18 cellular contexts compared by ENCODE assay signal in the genomic region with DNA sequence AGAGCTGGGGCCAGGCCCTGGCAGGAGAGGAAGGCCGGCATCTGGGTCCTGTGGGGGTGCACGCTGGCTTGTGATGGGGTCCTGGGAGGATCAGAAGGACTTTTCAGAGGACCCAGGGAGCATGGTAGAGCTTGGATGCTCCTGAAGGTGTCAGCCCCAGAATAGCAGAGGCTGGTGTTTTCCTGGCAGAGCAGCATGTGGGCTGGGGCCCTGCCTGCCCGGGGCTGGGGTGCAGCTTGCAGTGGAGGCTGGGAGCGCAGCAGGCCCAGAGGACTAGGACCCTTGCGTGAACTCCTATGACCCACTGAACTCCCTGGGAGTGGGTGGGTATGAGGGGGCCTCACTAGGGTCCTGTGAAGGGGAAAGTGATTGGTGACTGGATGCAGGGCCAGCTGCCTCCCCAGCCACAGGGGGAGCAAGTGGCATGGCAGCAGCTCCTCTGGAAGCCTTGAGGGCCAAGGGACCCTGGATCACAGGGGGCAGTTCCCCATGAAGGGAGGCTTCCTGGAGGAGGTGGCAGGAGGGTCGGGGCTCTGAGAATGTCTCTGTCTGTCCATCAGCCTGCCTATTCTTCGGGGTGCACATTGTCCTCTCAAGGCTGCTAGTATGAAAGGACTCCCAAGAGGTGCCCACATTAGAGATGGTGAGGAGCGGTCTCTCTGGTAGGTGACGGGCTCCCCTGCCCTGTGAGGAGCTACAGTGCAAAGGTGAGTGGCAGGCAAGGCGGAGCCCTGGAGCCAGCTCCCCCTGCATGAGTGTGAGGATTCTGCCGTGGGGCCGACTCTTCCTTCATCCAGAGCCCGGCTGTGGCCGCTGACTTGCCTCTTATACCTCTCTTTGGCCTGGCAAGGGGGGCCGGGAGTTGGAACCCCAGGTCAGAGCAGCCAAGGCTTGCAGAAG.
DNase-seq lines count a peak whose midpoint lies in the region; ATAC-seq and TF ChIP-seq lines count a peak whose summit lies in the region.
"Had no signal": no experiment of that assay in that cellular context is flagged by ENCODE, and none has a peak within 500 bp of the region (broad histone marks: within the 10 kb centered on the region; RNA-seq: fewer than 3 reads in every experiment).

No MANE protein-coding gene starts in this region.

- H3K4me1 Mint-ChIP-seq in brain, result peaks cover 31% of the 10 kb centered on the region
- peaks cover 33% of the 10 kb centered on the region for H3K4me1 Mint-ChIP-seq in neural crest cell
- H3K4me1 Mint-ChIP-seq: IgD-negative memory B cell had no signal

- no peaks in the 10 kb centered on the region for H3K36me3 ChIP-seq in breast epithelium
- no peaks in the 10 kb centered on the region for H3K36me3 ChIP-seq in mammary epithelial cell (ENCODE audit: insufficient read depth, low read length)
- no peaks in the 10 kb centered on the region for H3K36me3 ChIP-seq in subcutaneous abdominal adipose tissue (ENCODE audit: control insufficient read depth in 5 of 5, insufficient read depth in 5 of 5, low read length in 5 of 5)
- H3K36me3 ChIP-seq: HAP-1, Peyer's patch had no signal

- in situ Hi-C loops in mammary epithelial cell (cut with MboI; ENCODE audit: low sequenced_read_pairs in 2 of 2), result no loop called here

- CTCF ChIA-PET in mammary epithelial cell (lab: Charles Lee; ENCODE audit: low non-redundant PET), result no interaction called here

- H3K27me3 Mint-ChIP-seq in brain (peaks cover 4% of the 10 kb centered on the region), neural crest cell (ENCODE audit: low read depth) (no peaks in the 10 kb centered on the region)

- no TSS peak for BruUV-seq in mammary epithelial cell (replicated peaks; lab: Mats Ljungman, UMichigan)

- dilution Hi-C loops in mammary epithelial cell (cut with HindIII; ENCODE audit: low sequenced_read_pairs), result no loop called here

- no peaks in the 10 kb centered on the region for H3K79me2 ChIP-seq in mammary epithelial cell (ENCODE audit: insufficient read depth, low read length)

- no peaks in the 10 kb centered on the region for H3K27me3 ChIP-seq in breast epithelium
- H3K27me3 ChIP-seq in mammary epithelial cell (ENCODE audit: insufficient read depth, low read length), result peaks cover 3% of the 10 kb centered on the region
- peaks cover 0 to 4% (median 0%) of the 10 kb centered on the region in 5 donors for H3K27me3 ChIP-seq in subcutaneous abdominal adipose tissue (ENCODE audit: control insufficient read depth in 5 of 5, insufficient read depth in 4 of 5, low read length in 5 of 5)
- H3K27me3 ChIP-seq: Peyer's patch had no signal

- H2AFZ ChIP-seq in mammary epithelial cell (ENCODE audit: low read depth, low read length), result no peak overlapping the region

- no peak overlapping the region for H3K4me2 ChIP-seq in mammary epithelial cell (ENCODE audit: insufficient read depth, low read depth, low read length)

- H3K9me3 ChIP-seq in breast epithelium, result no peaks in the 10 kb centered on the region
- no peaks in the 10 kb centered on the region for H3K9me3 ChIP-seq in mammary epithelial cell (replicated peaks; ENCODE audit: insufficient read depth, low read length)
- no peaks in the 10 kb centered on the region for H3K9me3 ChIP-seq in subcutaneous abdominal adipose tissue (ENCODE audit: control insufficient read depth in 5 of 5, low read length in 5 of 5)
- H3K9me3 ChIP-seq: HAP-1, Peyer's patch had no signal

- ATAC-seq in GM21529 (IDR thresholded peaks at IDR 0.05; ENCODE audit: unreplicated experiment) (no peak), HG03565 (IDR thresholded peaks at IDR 0.05; ENCODE audit: unreplicated experiment) (no peak), HG03039 (IDR thresholded peaks at IDR 0.05; ENCODE audit: unreplicated experiment) (no peak)

- no peaks in the 10 kb centered on the region for H4K20me1 ChIP-seq in mammary epithelial cell (ENCODE audit: insufficient read depth, low read length)

- H3K9ac ChIP-seq in mammary epithelial cell (ENCODE audit: insufficient read depth, low read length), result no peak overlapping the region
- H3K9ac ChIP-seq in subcutaneous abdominal adipose tissue (ENCODE audit: low read length in 5 of 5), result no peak overlapping the region

- TF ChIP-seq POLR2A in breast epithelium (IDR thresholded peaks at IDR 0.05), result no peak

- H3K27ac ChIP-seq in breast epithelium (peak overlapping the region; percentile 92 to 97), mammary epithelial cell (ENCODE audit: insufficient read depth, low read depth, low read length) (no peak overlapping the region), subcutaneous abdominal adipose tissue (ENCODE audit: low read depth, low read length) (peak overlapping the region; percentile 46)
- H3K27ac ChIP-seq: Peyer's patch had no signal

- H3K27ac Mint-ChIP-seq in brain (peak overlapping the region in 3 of 5 experiments; percentile 38 to 70 (median 67)), neural crest cell (ENCODE audit: unreplicated experiment) (peak overlapping the region; percentile 19)

- DNase-seq in breast epithelium (ENCODE audit: low spot score in 2 of 2), result no peak
- DNase-seq in mammary epithelial cell, result no peak
- DNase-seq in neural crest cell (ENCODE audit: low read depth, low spot score), result no peak
- DNase-seq: C1 segment of cervical spinal cord, DMS153, NCI-H1417, NCI-H1930, NCI-H2171, NCI-H446 treated with DMSO at 0.1 percent for 48 hours, NCI-H82 had no signal

- no peak overlapping the region for H3K4me3 ChIP-seq in breast epithelium
- H3K4me3 ChIP-seq in mammary epithelial cell (replicated peaks in 1 of 3; ENCODE audit: insufficient read depth in 1 of 3, low read depth in 2 of 3, low read length in 3 of 3), result no peak overlapping the region
- H3K4me3 ChIP-seq in subcutaneous abdominal adipose tissue (ENCODE audit: low read depth in 1 of 5, low read length in 5 of 5), result no peak overlapping the region
- H3K4me3 ChIP-seq: HAP-1, Peyer's patch had no signal

- H3K9me3 Mint-ChIP-seq in brain (peaks cover 0 to 10% (median 0%) of the 10 kb centered on the region in 5 experiments), neural crest cell (no peaks in the 10 kb centered on the region)
- H3K9me3 Mint-ChIP-seq: IgD-negative memory B cell had no signal

- 54% methylated on average over 12 of the region's 15 CpGs for WGBS in mammary epithelial cell (ENCODE audit: low coverage, missing lambda C conversion rate)

- H3K4me3 Mint-ChIP-seq in brain, result peak overlapping the region in 1 of 5 experiments; percentile 59
- H3K4me3 Mint-ChIP-seq in neural crest cell, result no peak overlapping the region
- H3K4me3 Mint-ChIP-seq: IgD-negative memory B cell had no signal

- intact Hi-C loops in breast epithelium (cut with DNase I; ENCODE audit: low total_unique reads), result no loop called here
- intact Hi-C loops in mammary epithelial cell (cut with micrococcal nuclease), result no loop called here

- no peaks in the 10 kb centered on the region for H3K36me3 Mint-ChIP-seq in brain
- H3K36me3 Mint-ChIP-seq in neural crest cell (ENCODE audit: low read depth), result no peaks in the 10 kb centered on the region

- no peak for TF ChIP-seq CTCF in breast epithelium (IDR thresholded peaks at IDR 0.05)
- TF ChIP-seq CTCF in mammary epithelial cell (conservative IDR thresholded peaks at IDR 0.05 in 1 of 2, IDR thresholded peaks at IDR 0.05 in 1 of 2; ENCODE audit: extremely low read depth in 1 of 2, insufficient read depth in 1 of 2, low read depth in 1 of 2, low read length in 2 of 2), result no peak
- no peak for TF ChIP-seq CTCF in brain (conservative IDR thresholded peaks at IDR 0.05)
- no peak for TF ChIP-seq CTCF in neural crest cell (conservative IDR thresholded peaks at IDR 0.05)

- H3K4me1 ChIP-seq in breast epithelium (no peaks in the 10 kb centered on the region), mammary epithelial cell (ENCODE audit: insufficient read depth, low read length) (no peaks in the 10 kb centered on the region), subcutaneous abdominal adipose tissue (ENCODE audit: control insufficient read depth in 5 of 5, insufficient read depth in 5 of 5, low read length in 5 of 5) (peaks cover 6 to 34% (median 22%) of the 10 kb centered on the region in 5 donors)
- H3K4me1 ChIP-seq: HAP-1, Peyer's patch had no signal
